In genomic region chr11:66600924-66601233, GRCh38 we compare ENCODE assay signal across 2 cellular contexts.
A peak's percentile ranks its signal among the peaks of the same experiment; 100 is the strongest.
TF ChIP-seq lines count a peak whose summit lies in the region.

No MANE protein-coding gene starts in this region.

TF ChIP-seq in liver, 16 proteins besides CTCF, POLR2A, EP300 and RAD21:
- peak; percentile 49 to 54 for TF ChIP-seq HNF4A (conservative IDR thresholded peaks at IDR 0.05)
- TF ChIP-seq YY1 (IDR thresholded peaks at IDR 0.05): no peak
- peak; percentile 33 for TF ChIP-seq MAX (IDR thresholded peaks at IDR 0.05)
- TF ChIP-seq SP1 (IDR thresholded peaks at IDR 0.05): peak; percentile 45
- TF ChIP-seq RXRA (IDR thresholded peaks at IDR 0.05): peak; percentile 32 to 61
- TF ChIP-seq GABPA (IDR thresholded peaks at IDR 0.05 in 1 of 2, conservative IDR thresholded peaks at IDR 0.05 in 1 of 2): no peak
- peak in 1 of 2 donors; percentile 44 for TF ChIP-seq JUND (IDR thresholded peaks at IDR 0.05)
- no peak for TF ChIP-seq ATF3 (IDR thresholded peaks at IDR 0.05)
TF ChIP-seq in liver: peak in this region for 5.

TF ChIP-seq in HepG2, 621 proteins besides CTCF, POLR2A, EP300 and RAD21:
- no peak for TF ChIP-seq TCF7L2 (IDR thresholded peaks at IDR 0.05; ENCODE audit: low read depth, low read length)
- TF ChIP-seq MIER2 (CRISPR knock-in tag; IDR thresholded peaks at IDR 0.05): no peak
- TF ChIP-seq MEF2D (CRISPR knock-in tag; IDR thresholded peaks at IDR 0.05): no peak
- TF ChIP-seq SMAD1 (CRISPR knock-in tag; IDR thresholded peaks at IDR 0.05; ENCODE audit: borderline replicate concordance, low read depth): no peak
- TF ChIP-seq NR1H2 (CRISPR knock-in tag; IDR thresholded peaks at IDR 0.05; ENCODE audit: borderline replicate concordance, low read depth): no peak
- no peak for TF ChIP-seq CHD4 (IDR thresholded peaks at IDR 0.05; ENCODE audit: borderline replicate concordance, low read length)
- no peak for TF ChIP-seq ZSCAN22 (CRISPR knock-in tag; IDR thresholded peaks at IDR 0.05)
- no peak for TF ChIP-seq ZFP91 (CRISPR knock-in tag; IDR thresholded peaks at IDR 0.05; ENCODE audit: borderline replicate concordance)
- no peak for TF ChIP-seq NR0B2 (CRISPR knock-in tag; IDR thresholded peaks at IDR 0.05)
- no peak for TF ChIP-seq KAT7 (CRISPR knock-in tag; IDR thresholded peaks at IDR 0.05; ENCODE audit: borderline replicate concordance)
- TF ChIP-seq FOXA1 (IDR thresholded peaks at IDR 0.05): no peak
- TF ChIP-seq FOXA1 (CRISPR knock-in tag; IDR thresholded peaks at IDR 0.05): no peak
- no peak for TF ChIP-seq TBL1XR1 (IDR thresholded peaks at IDR 0.05; ENCODE audit: borderline replicate concordance, low read length, partially characterized antibody)
- no peak for TF ChIP-seq HNRNPH1 (optimal IDR thresholded peaks at IDR 0.05; ENCODE audit: low read depth, low read length)
- TF ChIP-seq ZNF597 (CRISPR knock-in tag; IDR thresholded peaks at IDR 0.05): no peak
- TF ChIP-seq SNAI1 (CRISPR knock-in tag; IDR thresholded peaks at IDR 0.05; ENCODE audit: borderline replicate concordance): no peak
- TF ChIP-seq FUBP1 (CRISPR knock-in tag; IDR thresholded peaks at IDR 0.05; ENCODE audit: borderline replicate concordance): no peak
